ENCODE assay signal across 1 cellular context in the genomic region with DNA sequence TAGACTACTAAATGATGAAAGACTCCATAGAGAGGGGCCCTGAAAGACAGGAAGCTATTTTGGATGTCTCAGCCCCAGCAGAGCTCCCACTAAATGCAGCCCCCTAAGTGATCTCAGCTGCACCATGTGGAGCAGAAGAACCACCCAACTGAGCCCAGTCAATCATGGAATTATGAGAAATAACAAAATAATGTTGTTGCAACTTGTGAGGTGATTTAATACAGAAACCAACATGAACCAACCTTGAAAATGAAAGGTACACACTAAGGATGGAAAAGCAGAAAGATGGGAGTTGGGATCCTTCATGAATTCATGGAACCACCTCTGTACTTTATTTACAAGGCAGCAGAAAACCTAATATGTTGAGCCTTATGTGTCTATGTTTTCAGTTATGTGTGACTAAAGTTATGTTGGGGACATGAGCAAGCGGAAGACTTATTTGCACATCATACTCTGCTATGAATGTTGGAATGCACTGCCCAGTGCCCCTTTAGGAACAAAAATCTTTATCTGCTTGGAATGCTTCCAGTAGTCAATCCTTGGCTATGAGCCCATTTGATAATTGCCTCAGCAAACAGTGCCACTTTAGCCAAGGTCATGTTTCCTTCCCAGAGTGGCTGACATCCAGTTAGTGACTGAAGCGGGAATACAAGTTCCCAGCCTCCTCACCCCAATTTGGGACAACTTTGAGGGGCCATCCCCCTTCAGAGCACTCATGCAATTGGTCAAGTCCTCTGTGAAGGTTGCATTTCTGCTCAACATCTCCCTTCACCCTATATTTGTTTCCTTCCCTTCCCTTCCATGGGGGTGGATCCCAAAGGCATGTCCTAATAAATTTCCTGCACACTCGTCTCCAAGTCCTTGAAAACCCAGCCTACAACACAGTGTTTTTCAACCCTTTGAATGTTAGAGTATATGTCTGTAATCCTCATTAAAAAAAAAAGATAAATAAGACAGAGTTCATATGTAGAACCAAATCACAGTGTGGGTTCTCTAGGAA.
TF ChIP-seq lines count a peak whose summit lies in the region.

No MANE protein-coding gene starts in this region.

TF ChIP-seq in HepG2, 621 proteins besides CTCF, POLR2A, EP300 and RAD21 (continued from another document):
- TF ChIP-seq ZNF567 (CRISPR knock-in tag; IDR thresholded peaks at IDR 0.05; ENCODE audit: borderline replicate concordance) (peak; percentile 27; the same call in 1 of the 2 replicates), ZNF746 (CRISPR knock-in tag; IDR thresholded peaks at IDR 0.05) (peak; percentile 90), ZNF20 (CRISPR knock-in tag; IDR thresholded peaks at IDR 0.05) (0 out of 2 replicates have a peak, but pooled peaks have one; percentile 44), SNRNP70 (IDR thresholded peaks at IDR 0.05; ENCODE audit: low read depth, low read length) (no peak), ZNF766 (CRISPR knock-in tag; IDR thresholded peaks at IDR 0.05; ENCODE audit: borderline replicate concordance) (peak; percentile 19; the same call in 1 of the 2 replicates), PCBP1 (IDR thresholded peaks at IDR 0.05; ENCODE audit: borderline replicate concordance, low read depth, low read length) (no peak), ZNF788 (CRISPR knock-in tag; IDR thresholded peaks at IDR 0.05; ENCODE audit: borderline replicate concordance) (peak; percentile 17; the same call in 1 of the 2 replicates), ATAD3A (CRISPR knock-in tag; IDR thresholded peaks at IDR 0.05) (no peak)
